10 cellular contexts compared by ENCODE assay signal in the genomic region with DNA sequence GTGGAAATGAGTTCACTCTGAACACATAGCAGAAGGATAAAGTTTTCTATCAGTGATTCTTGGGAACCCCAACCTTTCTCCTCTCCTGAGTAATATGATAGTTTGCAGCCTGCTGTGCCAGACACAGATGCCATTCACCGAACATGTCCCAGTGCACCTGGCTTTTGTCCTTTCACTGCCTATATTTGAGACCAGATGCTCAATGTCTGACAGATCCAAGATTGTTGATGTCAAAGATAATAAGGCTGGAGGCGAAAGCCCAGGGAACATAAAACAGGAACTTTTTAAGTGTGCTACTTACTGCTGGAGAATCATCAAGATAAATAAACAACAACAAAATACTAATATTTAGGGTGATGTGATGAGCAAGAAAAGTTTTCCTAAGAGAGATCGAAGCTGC.
"Had no signal": no experiment of that assay in that cellular context is flagged by ENCODE, and none has a peak within 500 bp of the region (broad histone marks: within the 10 kb centered on the region; RNA-seq: fewer than 3 reads in every experiment).

No MANE protein-coding gene starts in this region.

- DNase-seq: activated CD4-positive, alpha-beta memory T cell treated with anti-CD3 and anti-CD28 coated beads for 36 hours; activated CD4-positive, CD25-positive, alpha-beta regulatory T cell treated with anti-CD3 and anti-CD28 coated beads, Interleukin-2, amount 50 U/mL, for 72 hours; activated naive CD4-positive, alpha-beta T cell; aorta; dermis blood vessel endothelial cell; hippocampal formation; mesendoderm; stimulated activated CD4-positive, alpha-beta T cell treated with anti-CD3 and anti-CD28 coated beads, Interleukin-12 subunit alpha, Interleukin-12 subunit beta, amount 100 ng/mL, for 4 hours; stimulated activated naive CD4-positive, alpha-beta T cell treated with Interleukin-2 at 50 U/mL for 16 hours; upper lobe of left lung had no signal
